In the genomic region with DNA sequence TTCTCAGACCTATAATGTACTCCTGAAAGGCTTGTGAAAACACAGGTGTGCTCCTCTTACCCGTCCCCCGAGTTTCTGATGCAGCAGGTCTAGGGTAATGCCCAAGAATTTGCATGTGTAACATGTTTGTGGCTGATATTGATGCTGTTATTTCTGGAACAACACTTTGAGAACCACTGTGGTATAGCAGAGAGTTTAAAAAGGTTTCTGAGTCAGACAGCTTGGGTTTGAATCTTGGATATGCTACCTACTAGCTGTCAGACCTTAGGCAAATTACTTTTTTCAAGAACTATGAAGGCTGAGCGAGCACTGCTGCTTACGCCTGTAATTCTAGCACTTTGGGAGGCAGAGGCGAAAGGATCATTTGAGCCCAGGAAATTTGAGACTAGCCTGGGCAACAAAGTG, we compare ENCODE assay signal across 1 cellular context.
TF ChIP-seq lines count a peak whose summit lies in the region.

No MANE protein-coding gene starts in this region.

TF ChIP-seq in K562, 482 proteins besides CTCF, POLR2A, EP300 and RAD21:
- TF ChIP-seq, protein P1, sequence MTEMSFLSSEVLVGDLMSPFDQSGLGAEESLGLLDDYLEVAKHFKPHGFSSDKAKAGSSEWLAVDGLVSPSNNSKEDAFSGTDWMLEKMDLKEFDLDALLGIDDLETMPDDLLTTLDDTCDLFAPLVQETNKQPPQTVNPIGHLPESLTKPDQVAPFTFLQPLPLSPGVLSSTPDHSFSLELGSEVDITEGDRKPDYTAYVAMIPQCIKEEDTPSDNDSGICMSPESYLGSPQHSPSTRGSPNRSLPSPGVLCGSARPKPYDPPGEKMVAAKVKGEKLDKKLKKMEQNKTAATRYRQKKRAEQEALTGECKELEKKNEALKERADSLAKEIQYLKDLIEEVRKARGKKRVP (CRISPR knock-in tag; IDR thresholded peaks at IDR 0.05): no peak
- TF ChIP-seq MYNN (IDR thresholded peaks at IDR 0.05) (no peak), MYNN (CRISPR knock-in tag; IDR thresholded peaks at IDR 0.05) (no peak), PCBP1 (IDR thresholded peaks at IDR 0.05; ENCODE audit: low read depth, low read length, poor library complexity, severe bottlenecking) (no peak), STAT5A (IDR thresholded peaks at IDR 0.05; ENCODE audit: borderline replicate concordance, low read length) (no peak), SRSF9 (IDR thresholded peaks at IDR 0.05; ENCODE audit: borderline replicate concordance, low read depth, low read length) (no peak), ZNF124 (CRISPR knock-in tag; IDR thresholded peaks at IDR 0.05) (no peak), LCOR (CRISPR knock-in tag; IDR thresholded peaks at IDR 0.05) (no peak), ZNF384 (IDR thresholded peaks at IDR 0.05; ENCODE audit: low read depth, low read length) (no peak), GTF2F1 (IDR thresholded peaks at IDR 0.05; ENCODE audit: low read depth, low read length) (no peak), CTBP1 (IDR thresholded peaks at IDR 0.05; ENCODE audit: borderline replicate concordance) (no peak), BCL6 (CRISPR knock-in tag; IDR thresholded peaks at IDR 0.05) (no peak), C11orf30 (IDR thresholded peaks at IDR 0.05; ENCODE audit: low read depth) (no peak), ZBTB17 (CRISPR knock-in tag; IDR thresholded peaks at IDR 0.05) (no peak), KAT7 (CRISPR knock-in tag; IDR thresholded peaks at IDR 0.05; ENCODE audit: borderline replicate concordance) (no peak), ILK (tag; IDR thresholded peaks at IDR 0.05; ENCODE audit: borderline replicate concordance, low read depth) (no peak)
- TF ChIP-seq, protein P2, sequence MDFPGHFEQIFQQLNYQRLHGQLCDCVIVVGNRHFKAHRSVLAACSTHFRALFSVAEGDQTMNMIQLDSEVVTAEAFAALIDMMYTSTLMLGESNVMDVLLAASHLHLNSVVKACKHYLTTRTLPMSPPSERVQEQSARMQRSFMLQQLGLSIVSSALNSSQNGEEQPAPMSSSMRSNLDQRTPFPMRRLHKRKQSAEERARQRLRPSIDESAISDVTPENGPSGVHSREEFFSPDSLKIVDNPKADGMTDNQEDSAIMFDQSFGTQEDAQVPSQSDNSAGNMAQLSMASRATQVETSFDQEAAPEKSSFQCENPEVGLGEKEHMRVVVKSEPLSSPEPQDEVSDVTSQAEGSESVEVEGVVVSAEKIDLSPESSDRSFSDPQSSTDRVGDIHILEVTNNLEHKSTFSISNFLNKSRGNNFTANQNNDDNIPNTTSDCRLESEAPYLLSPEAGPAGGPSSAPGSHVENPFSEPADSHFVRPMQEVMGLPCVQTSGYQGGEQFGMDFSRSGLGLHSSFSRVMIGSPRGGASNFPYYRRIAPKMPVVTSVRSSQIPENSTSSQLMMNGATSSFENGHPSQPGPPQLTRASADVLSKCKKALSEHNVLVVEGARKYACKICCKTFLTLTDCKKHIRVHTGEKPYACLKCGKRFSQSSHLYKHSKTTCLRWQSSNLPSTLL (IDR thresholded peaks at IDR 0.05): no peak
- TF ChIP-seq, protein P3, sequence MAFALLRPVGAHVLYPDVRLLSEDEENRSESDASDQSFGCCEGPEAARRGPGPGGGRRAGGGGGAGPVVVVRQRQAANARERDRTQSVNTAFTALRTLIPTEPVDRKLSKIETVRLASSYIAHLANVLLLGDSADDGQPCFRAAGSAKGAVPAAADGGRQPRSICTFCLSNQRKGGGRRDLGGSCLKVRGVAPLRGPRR (CRISPR knock-in tag; IDR thresholded peaks at IDR 0.05): no peak
